Comparison of ENCODE assay signal across 1 cellular context in the genomic region with DNA sequence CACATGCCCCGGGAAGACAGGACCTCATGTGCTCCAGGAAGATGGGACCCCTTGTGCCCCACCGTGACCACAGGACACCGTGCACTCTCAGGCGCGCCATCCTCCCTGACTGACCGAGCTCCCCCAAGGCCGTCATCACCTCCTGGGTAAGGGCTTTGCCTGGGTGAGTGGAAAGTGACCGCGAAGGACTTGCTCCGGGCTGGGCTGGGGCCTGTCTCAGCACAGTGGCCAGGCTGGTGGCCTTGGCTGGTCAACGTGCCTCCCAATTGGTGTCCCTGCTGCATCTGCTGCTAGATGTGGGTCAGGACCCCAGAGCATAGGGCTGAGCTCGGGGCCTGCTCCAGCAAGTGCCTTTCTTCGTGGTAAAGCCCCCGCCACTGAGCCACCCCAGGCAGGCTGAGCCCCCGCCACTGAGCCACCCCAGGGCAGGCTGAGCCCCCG.
TF ChIP-seq lines count a peak whose summit lies in the region.

No MANE protein-coding gene starts in this region.

TF ChIP-seq in HepG2, 621 proteins besides CTCF, POLR2A, EP300 and RAD21 (continued from another document):
- no peak for TF ChIP-seq TERF1 (CRISPR knock-in tag; IDR thresholded peaks at IDR 0.05)
- TF ChIP-seq KAT7 (CRISPR knock-in tag; IDR thresholded peaks at IDR 0.05; ENCODE audit: borderline replicate concordance), result no peak
- no peak for TF ChIP-seq E2F1 (CRISPR knock-in tag; IDR thresholded peaks at IDR 0.05)
- TF ChIP-seq, protein P1, sequence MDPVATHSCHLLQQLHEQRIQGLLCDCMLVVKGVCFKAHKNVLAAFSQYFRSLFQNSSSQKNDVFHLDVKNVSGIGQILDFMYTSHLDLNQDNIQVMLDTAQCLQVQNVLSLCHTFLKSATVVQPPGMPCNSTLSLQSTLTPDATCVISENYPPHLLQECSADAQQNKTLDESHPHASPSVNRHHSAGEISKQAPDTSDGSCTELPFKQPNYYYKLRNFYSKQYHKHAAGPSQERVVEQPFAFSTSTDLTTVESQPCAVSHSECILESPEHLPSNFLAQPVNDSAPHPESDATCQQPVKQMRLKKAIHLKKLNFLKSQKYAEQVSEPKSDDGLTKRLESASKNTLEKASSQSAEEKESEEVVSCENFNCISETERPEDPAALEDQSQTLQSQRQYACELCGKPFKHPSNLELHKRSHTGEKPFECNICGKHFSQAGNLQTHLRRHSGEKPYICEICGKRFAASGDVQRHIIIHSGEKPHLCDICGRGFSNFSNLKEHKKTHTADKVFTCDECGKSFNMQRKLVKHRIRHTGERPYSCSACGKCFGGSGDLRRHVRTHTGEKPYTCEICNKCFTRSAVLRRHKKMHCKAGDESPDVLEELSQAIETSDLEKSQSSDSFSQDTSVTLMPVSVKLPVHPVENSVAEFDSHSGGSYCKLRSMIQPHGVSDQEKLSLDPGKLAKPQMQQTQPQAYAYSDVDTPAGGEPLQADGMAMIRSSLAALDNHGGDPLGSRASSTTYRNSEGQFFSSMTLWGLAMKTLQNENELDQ (CRISPR knock-in tag; IDR thresholded peaks at IDR 0.05; ENCODE audit: borderline replicate concordance), result no peak
- TF ChIP-seq SMAD1 (CRISPR knock-in tag; IDR thresholded peaks at IDR 0.05; ENCODE audit: borderline replicate concordance, low read depth), result no peak
- TF ChIP-seq GATAD1 (CRISPR knock-in tag; IDR thresholded peaks at IDR 0.05), result no peak
- no peak for TF ChIP-seq ZNF678 (CRISPR knock-in tag; IDR thresholded peaks at IDR 0.05)
- TF ChIP-seq ELF3 (CRISPR knock-in tag; IDR thresholded peaks at IDR 0.05), result no peak
